10 cellular contexts compared by ENCODE assay signal in genomic region chr3:8869613-8870012, GRCh38.
DNase-seq lines count a peak whose midpoint lies in the region; ATAC-seq and TF ChIP-seq lines count a peak whose summit lies in the region.
"Had no signal": no experiment of that assay in that cellular context is flagged by ENCODE, and none has a peak within 500 bp of the region (broad histone marks: within the 10 kb centered on the region; RNA-seq: fewer than 3 reads in every experiment).

No MANE protein-coding gene starts in this region.

- H3K27ac Mint-ChIP-seq in natural killer cell treated with Interleukin-12 subunit alpha and Interleukin-12 subunit beta and Interleukin-15 and Interleukin-18, amount 100 ng/mL, for 72 hours: no peak overlapping the region

- H3K4me3 ChIP-seq in PC-9: no peak overlapping the region
- no peak overlapping the region for H3K4me3 ChIP-seq in epithelial cell of proximal tubule (ENCODE audit: low read depth, low read length)

- no peak for ATAC-seq in HG03039 (IDR thresholded peaks at IDR 0.05; ENCODE audit: unreplicated experiment)
- ATAC-seq in natural killer cell treated with Interleukin-12 subunit alpha and Interleukin-12 subunit beta and Interleukin-15 and Interleukin-18, amount 100 ng/mL, for 72 hours: no peak

- DNase-seq in EH (ENCODE audit: low read depth) (peak; percentile 98), PC-9 (peak; percentile 70 to 98), epithelial cell of proximal tubule (ENCODE audit: low read depth) (peak; percentile 99), non-pigmented ciliary epithelial cell (ENCODE audit: low read depth) (peak; percentile 99), NCI-H1694 treated with DMSO at 0.1 percent for 48 hours (lab: John Stamatoyannopoulos, UW) (no peak), CD1c-positive myeloid dendritic cell (ENCODE audit: extremely low spot score) (no peak)
- DNase-seq in natural killer cell treated with Interleukin-12 subunit alpha and Interleukin-12 subunit beta and Interleukin-15 and Interleukin-18, amount 100 ng/mL, for 72 hours (ENCODE audit: low spot score): no peak
- DNase-seq: activated CD4-positive, alpha-beta T cell treated with anti-CD3 and anti-CD28 coated beads for 48 hours; OCI-M1 had no signal

- intact Hi-C loops in PC-9 (cut with micrococcal nuclease; ENCODE audit: unreplicated experiment): loop anchor here (1.0 to 10.0 kb wide), 6 partner anchors 18 to 240 kb away; partner anchors contain the start of gene RAD18

- no peaks in the 10 kb centered on the region for H3K9me3 Mint-ChIP-seq in natural killer cell treated with Interleukin-12 subunit alpha and Interleukin-12 subunit beta and Interleukin-15 and Interleukin-18, amount 100 ng/mL, for 72 hours

- no peak overlapping the region for H3K4me3 Mint-ChIP-seq in natural killer cell treated with Interleukin-12 subunit alpha and Interleukin-12 subunit beta and Interleukin-15 and Interleukin-18, amount 100 ng/mL, for 72 hours

- no peaks in the 10 kb centered on the region for H3K9me3 ChIP-seq in PC-9 (ENCODE audit: insufficient read depth, low read depth)

- no peaks in the 10 kb centered on the region for H3K36me3 Mint-ChIP-seq in natural killer cell treated with Interleukin-12 subunit alpha and Interleukin-12 subunit beta and Interleukin-15 and Interleukin-18, amount 100 ng/mL, for 72 hours

- H3K27ac ChIP-seq in PC-9: peak overlapping the region; percentile 94

- H3K27me3 Mint-ChIP-seq in natural killer cell treated with Interleukin-12 subunit alpha and Interleukin-12 subunit beta and Interleukin-15 and Interleukin-18, amount 100 ng/mL, for 72 hours: no peaks in the 10 kb centered on the region

- BruUV-seq in PC-9 (replicated peaks; lab: Mats Ljungman, UMichigan): no TSS peak

- H3K9me2 ChIP-seq in PC-9 (ENCODE audit: insufficient read depth): no peaks in the 10 kb centered on the region

- POLR2A ChIA-PET in PC-9 (lab: Charles Lee; ENCODE audit: unreplicated experiment): interaction anchor here (0.5 kb wide), 1 partner anchor 24 kb away, joined by 5 read pairs; no protein-coding TSS in a partner anchor

- H3K79me2 ChIP-seq in PC-9 (ENCODE audit: low read depth): no peaks in the 10 kb centered on the region

- H3K36me3 ChIP-seq in PC-9 (ENCODE audit: low read depth): no peaks in the 10 kb centered on the region

- no peaks in the 10 kb centered on the region for H4K20me1 ChIP-seq in PC-9 (ENCODE audit: insufficient read depth)

- H3K4me1 Mint-ChIP-seq in natural killer cell treated with Interleukin-12 subunit alpha and Interleukin-12 subunit beta and Interleukin-15 and Interleukin-18, amount 100 ng/mL, for 72 hours (ENCODE audit: low read depth in 2 of 2): peaks cover 0 to 4% of the 10 kb centered on the region in 2 donors

- no peak overlapping the region for H2AFZ ChIP-seq in PC-9

- CTCF ChIA-PET in PC-9 (lab: Charles Lee): no interaction called here

- peak overlapping the region; percentile 54 for H3K4me2 ChIP-seq in PC-9

- peaks cover 29% of the 10 kb centered on the region for H3K4me1 ChIP-seq in PC-9 (replicated peaks; ENCODE audit: insufficient read depth)

- H3K27me3 ChIP-seq in PC-9 (ENCODE audit: insufficient read depth, low read depth): no peaks in the 10 kb centered on the region

- H3F3A ChIP-seq in PC-9 (ENCODE audit: insufficient read depth, low read depth): peaks cover 25% of the 10 kb centered on the region

- no peak for TF ChIP-seq CTCF in PC-9 (conservative IDR thresholded peaks at IDR 0.05)
- no peak for TF ChIP-seq CTCF in epithelial cell of proximal tubule (conservative IDR thresholded peaks at IDR 0.05; ENCODE audit: low read depth, low read length)

Comparison
In these comparisons a context has a peak if more than half of its experiments do, and no peak if none do; other contexts are left out.
1. DNase-seq: peak in EH (single experiment), PC-9 (2 of 2), epithelial cell of proximal tubule (single experiment) and non-pigmented ciliary epithelial cell (single experiment); none in NCI-H1694 treated with DMSO at 0.1 percent for 48 hours (single experiment), CD1c-positive myeloid dendritic cell (single experiment) and natural killer cell treated with Interleukin-12 subunit alpha and Interleukin-12 subunit beta and Interleukin-15 and Interleukin-18, amount 100 ng/mL, for 72 hours (single experiment).